ENCODE assay signal across 1 cellular context in the genomic region with DNA sequence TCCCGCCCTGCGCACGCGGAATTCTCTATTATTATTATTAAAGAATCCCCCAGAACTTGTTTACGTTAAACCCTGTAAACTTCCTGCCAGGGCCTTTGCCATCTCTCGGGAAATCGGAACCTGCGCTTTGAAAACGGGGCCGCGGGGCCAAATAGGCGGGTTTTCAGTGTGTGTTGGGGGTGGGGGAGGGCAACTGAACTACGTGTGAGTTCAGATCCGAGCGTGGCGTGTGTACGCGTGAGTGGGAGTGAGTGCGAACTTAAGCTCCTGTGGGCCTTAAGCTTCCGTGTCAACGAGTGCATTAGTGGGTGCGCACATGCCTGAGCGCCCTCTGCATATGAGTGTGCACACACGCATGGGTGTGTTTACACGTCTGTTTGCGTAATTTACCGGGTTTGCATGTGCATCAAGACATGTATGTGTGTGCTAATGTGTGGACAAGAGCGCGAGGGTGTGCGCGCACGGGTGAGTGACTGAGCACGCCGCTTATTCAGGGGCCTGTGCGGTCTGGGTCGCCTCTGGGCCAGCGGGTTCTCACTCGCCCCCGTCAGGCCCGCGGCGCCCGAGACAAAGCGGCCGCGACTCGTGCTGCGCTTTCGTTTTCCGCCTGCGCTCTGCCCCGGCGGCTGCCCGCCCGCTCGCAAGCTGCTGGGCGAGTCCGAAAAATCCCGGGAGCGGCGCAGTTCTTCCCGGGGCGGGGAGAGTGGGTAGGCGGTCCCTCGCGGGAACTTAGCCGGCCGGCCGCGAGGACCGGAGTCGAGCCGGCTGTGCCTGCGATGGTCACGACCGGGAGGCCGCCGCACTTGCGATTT.
TF ChIP-seq lines count a peak whose summit lies in the region.

No MANE protein-coding gene starts in this region.

TF ChIP-seq in HEK293, 187 proteins besides CTCF, POLR2A, EP300 and RAD21 (continued from another document):
- TF ChIP-seq, protein P1, sequence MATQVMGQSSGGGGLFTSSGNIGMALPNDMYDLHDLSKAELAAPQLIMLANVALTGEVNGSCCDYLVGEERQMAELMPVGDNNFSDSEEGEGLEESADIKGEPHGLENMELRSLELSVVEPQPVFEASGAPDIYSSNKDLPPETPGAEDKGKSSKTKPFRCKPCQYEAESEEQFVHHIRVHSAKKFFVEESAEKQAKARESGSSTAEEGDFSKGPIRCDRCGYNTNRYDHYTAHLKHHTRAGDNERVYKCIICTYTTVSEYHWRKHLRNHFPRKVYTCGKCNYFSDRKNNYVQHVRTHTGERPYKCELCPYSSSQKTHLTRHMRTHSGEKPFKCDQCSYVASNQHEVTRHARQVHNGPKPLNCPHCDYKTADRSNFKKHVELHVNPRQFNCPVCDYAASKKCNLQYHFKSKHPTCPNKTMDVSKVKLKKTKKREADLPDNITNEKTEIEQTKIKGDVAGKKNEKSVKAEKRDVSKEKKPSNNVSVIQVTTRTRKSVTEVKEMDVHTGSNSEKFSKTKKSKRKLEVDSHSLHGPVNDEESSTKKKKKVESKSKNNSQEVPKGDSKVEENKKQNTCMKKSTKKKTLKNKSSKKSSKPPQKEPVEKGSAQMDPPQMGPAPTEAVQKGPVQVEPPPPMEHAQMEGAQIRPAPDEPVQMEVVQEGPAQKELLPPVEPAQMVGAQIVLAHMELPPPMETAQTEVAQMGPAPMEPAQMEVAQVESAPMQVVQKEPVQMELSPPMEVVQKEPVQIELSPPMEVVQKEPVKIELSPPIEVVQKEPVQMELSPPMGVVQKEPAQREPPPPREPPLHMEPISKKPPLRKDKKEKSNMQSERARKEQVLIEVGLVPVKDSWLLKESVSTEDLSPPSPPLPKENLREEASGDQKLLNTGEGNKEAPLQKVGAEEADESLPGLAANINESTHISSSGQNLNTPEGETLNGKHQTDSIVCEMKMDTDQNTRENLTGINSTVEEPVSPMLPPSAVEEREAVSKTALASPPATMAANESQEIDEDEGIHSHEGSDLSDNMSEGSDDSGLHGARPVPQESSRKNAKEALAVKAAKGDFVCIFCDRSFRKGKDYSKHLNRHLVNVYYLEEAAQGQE (tag by site-specific recombination; IDR thresholded peaks at IDR 0.05), result no peak
- TF ChIP-seq ZEB2 (tag by site-specific recombination; IDR thresholded peaks at IDR 0.05) (peak; percentile 23; the same call in 1 of the 2 replicates), EGR2 (tag by site-specific recombination; IDR thresholded peaks at IDR 0.05; ENCODE audit: low read depth) (peak; percentile 58), ZNF394 (tag by site-specific recombination; IDR thresholded peaks at IDR 0.05; ENCODE audit: borderline replicate concordance) (no peak), ZNF777 (tag by site-specific recombination; IDR thresholded peaks at IDR 0.05; ENCODE audit: borderline replicate concordance) (peak; percentile 73), ZNF837 (tag by site-specific recombination; IDR thresholded peaks at IDR 0.05) (peak; percentile 65; the same call in 1 of the 2 replicates), SCRT2 (tag by site-specific recombination; IDR thresholded peaks at IDR 0.05) (no peak), ZNF660 (tag by site-specific recombination; IDR thresholded peaks at IDR 0.05) (peak; percentile 57; the same call in 1 of the 2 replicates), ZNF416 (tag by site-specific recombination; IDR thresholded peaks at IDR 0.05) (0 out of 2 replicates have a peak, but pooled peaks have one; percentile 26), ZBTB17 (tag by site-specific recombination; IDR thresholded peaks at IDR 0.05) (0 out of 2 replicates have a peak, but pooled peaks have one; percentile 12), ZNF335 (tag by site-specific recombination; conservative IDR thresholded peaks at IDR 0.05) (peak; percentile 88), SP2 (tag by site-specific recombination; IDR thresholded peaks at IDR 0.05) (peak; percentile 50), ZFP37 (tag by site-specific recombination; IDR thresholded peaks at IDR 0.05) (0 out of 2 replicates have a peak, but pooled peaks have one; percentile 3), FEZF1 (tag by site-specific recombination; IDR thresholded peaks at IDR 0.05) (0 out of 2 replicates have a peak, but pooled peaks have one; percentile 14), ZBTB20 (tag by site-specific recombination; IDR thresholded peaks at IDR 0.05) (peak; percentile 92), ZNF658 (tag by site-specific recombination; IDR thresholded peaks at IDR 0.05) (no peak)
- TF ChIP-seq, protein P2, sequence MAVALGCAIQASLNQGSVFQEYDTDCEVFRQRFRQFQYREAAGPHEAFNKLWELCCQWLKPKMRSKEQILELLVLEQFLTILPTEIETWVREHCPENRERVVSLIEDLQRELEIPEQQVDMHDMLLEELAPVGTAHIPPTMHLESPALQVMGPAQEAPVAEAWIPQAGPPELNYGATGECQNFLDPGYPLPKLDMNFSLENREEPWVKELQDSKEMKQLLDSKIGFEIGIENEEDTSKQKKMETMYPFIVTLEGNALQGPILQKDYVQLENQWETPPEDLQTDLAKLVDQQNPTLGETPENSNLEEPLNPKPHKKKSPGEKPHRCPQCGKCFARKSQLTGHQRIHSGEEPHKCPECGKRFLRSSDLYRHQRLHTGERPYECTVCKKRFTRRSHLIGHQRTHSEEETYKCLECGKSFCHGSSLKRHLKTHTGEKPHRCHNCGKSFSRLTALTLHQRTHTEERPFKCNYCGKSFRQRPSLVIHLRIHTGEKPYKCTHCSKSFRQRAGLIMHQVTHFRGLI (tag by site-specific recombination; IDR thresholded peaks at IDR 0.05), result peak; percentile 66
- TF ChIP-seq, protein P3, sequence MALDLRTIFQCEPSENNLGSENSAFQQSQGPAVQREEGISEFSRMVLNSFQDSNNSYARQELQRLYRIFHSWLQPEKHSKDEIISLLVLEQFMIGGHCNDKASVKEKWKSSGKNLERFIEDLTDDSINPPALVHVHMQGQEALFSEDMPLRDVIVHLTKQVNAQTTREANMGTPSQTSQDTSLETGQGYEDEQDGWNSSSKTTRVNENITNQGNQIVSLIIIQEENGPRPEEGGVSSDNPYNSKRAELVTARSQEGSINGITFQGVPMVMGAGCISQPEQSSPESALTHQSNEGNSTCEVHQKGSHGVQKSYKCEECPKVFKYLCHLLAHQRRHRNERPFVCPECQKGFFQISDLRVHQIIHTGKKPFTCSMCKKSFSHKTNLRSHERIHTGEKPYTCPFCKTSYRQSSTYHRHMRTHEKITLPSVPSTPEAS (tag by site-specific recombination; IDR thresholded peaks at IDR 0.05), result peak; percentile 91
- TF ChIP-seq, protein P4, sequence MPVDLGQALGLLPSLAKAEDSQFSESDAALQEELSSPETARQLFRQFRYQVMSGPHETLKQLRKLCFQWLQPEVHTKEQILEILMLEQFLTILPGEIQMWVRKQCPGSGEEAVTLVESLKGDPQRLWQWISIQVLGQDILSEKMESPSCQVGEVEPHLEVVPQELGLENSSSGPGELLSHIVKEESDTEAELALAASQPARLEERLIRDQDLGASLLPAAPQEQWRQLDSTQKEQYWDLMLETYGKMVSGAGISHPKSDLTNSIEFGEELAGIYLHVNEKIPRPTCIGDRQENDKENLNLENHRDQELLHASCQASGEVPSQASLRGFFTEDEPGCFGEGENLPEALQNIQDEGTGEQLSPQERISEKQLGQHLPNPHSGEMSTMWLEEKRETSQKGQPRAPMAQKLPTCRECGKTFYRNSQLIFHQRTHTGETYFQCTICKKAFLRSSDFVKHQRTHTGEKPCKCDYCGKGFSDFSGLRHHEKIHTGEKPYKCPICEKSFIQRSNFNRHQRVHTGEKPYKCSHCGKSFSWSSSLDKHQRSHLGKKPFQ (tag by site-specific recombination; IDR thresholded peaks at IDR 0.05), result peak; percentile 54
- TF ChIP-seq, protein P5, sequence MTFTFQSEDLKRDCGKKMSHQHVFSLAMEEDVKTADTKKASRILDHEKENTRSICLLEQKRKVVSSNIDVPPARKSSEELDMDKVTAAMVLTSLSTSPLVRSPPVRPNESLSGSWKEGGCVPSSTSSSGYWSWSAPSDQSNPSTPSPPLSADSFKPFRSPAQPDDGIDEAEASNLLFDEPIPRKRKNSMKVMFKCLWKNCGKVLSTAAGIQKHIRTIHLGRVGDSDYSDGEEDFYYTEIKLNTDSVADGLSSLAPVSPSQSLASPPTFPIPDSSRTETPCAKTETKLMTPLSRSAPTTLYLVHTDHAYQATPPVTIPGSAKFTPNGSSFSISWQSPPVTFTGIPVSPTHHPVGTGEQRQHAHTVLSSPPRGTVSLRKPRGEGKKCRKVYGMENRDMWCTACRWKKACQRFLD (tag by site-specific recombination; IDR thresholded peaks at IDR 0.05), result no peak
- TF ChIP-seq, protein P6, sequence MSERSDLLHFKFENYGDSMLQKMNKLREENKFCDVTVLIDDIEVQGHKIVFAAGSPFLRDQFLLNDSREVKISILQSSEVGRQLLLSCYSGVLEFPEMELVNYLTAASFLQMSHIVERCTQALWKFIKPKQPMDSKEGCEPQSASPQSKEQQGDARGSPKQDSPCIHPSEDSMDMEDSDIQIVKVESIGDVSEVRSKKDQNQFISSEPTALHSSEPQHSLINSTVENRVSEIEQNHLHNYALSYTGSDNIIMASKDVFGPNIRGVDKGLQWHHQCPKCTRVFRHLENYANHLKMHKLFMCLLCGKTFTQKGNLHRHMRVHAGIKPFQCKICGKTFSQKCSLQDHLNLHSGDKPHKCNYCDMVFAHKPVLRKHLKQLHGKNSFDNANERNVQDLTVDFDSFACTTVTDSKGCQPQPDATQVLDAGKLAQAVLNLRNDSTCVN (tag by site-specific recombination; optimal IDR thresholded peaks at IDR 0.05), result peak; percentile 91
